14 cellular contexts compared by ENCODE assay signal in the genomic region with DNA sequence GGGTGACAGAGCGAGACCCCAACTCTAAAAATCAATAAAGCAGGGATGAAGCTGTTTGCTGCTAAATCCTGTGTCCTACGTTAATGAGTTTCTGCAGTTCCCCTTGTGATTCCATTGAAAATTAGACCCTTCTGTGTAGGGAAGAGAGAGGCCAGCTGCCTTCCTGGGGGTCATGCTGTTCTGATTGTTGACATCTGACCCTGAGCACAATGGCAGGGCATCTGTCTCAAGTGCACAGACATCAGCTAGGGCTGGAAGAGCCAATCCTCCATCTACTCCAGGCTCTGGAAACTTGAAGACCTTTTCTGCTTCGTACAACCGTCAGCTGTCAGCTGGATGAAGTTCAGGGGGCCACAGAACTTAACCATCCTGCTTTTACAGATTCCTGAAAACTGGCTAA. TPM values are rescaled to one million over a fixed set of nuclear protein-coding genes. Genes with fewer than 3 reads are reported as not detected.
"Had no signal": no experiment of that assay in that cellular context is flagged by ENCODE, and none has a peak within 500 bp of the region (broad histone marks: within the 10 kb centered on the region; RNA-seq: fewer than 3 reads in every experiment).

No MANE protein-coding gene starts in this region.

- H3K9me3 ChIP-seq: ovary, stomach, thoracic aorta had no signal

- ATAC-seq: naive thymus-derived CD4-positive, alpha-beta T cell had no signal

- H3K4me3 Mint-ChIP-seq: dendritic cell treated with granulocyte-macrophage colony-stimulating factor and Interleukin-4, amounts not matched to agents 40 ng/mL and 50 ng/mL, for 4 days had no signal

- H3K27me3 ChIP-seq: ovary, stomach had no signal

- H3K4me3 ChIP-seq: ovary, stomach, thoracic aorta had no signal

- H3K27ac Mint-ChIP-seq: dendritic cell treated with granulocyte-macrophage colony-stimulating factor and Interleukin-4, amounts not matched to agents 40 ng/mL and 50 ng/mL, for 4 days had no signal

- H3K27ac ChIP-seq: ovary, stomach, thoracic aorta had no signal

- H3K36me3 ChIP-seq: ovary, thoracic aorta had no signal

- DNase-seq: islet precursor cell; mammary epithelial cell; naive thymus-derived CD4-positive, alpha-beta T cell; nucleus accumbens; ovary; right cardiac atrium; small intestine; stimulated activated CD4-positive, alpha-beta T cell treated with anti-CD3 and anti-CD28 coated beads, Interleukin-12 subunit alpha, Interleukin-12 subunit beta, amount 100 ng/mL, for 4 hours; stimulated activated naive CD4-positive, alpha-beta T cell; stomach; substantia nigra had no signal

- H3K9me3 Mint-ChIP-seq: dendritic cell treated with granulocyte-macrophage colony-stimulating factor and Interleukin-4, amounts not matched to agents 40 ng/mL and 50 ng/mL, for 4 days had no signal

RNA-seq across cellular contexts. Expression of gene WNT5B, which starts 44.7 kb away (rescaled TPM):
- total RNA-seq: mononuclear cell had no signal
- polyA plus RNA-seq: naive thymus-derived CD4-positive, alpha-beta T cell had no signal
